ENCODE assay signal across 24 cellular contexts in genomic region chr9:129084087-129084486, GRCh38.
"Had no signal": no experiment of that assay in that cellular context is flagged by ENCODE, and none has a peak within 500 bp of the region (broad histone marks: within the 10 kb centered on the region; RNA-seq: fewer than 3 reads in every experiment).

No MANE protein-coding gene starts in this region.

- FAIRE-seq: RCC 7860 had no signal

- H3K27ac ChIP-seq: adrenal gland, breast epithelium, KMS-11, SJSA1 had no signal

- H3K27me3 Mint-ChIP-seq: activated CD8-positive, alpha-beta T cell treated with anti-CD3 and anti-CD28 coated beads for 36 hours; activated naive CD8-positive, alpha-beta T cell treated with anti-CD3 and anti-CD28 coated beads, Interleukin-2, amount 10 ng/mL, durations not matched to agents 7 days and 5 days had no signal

- H3K27me3 ChIP-seq: adrenal gland, breast epithelium, SJSA1 had no signal

- DNase-seq: activated CD4-positive, alpha-beta T cell treated with anti-CD3 and anti-CD28 coated beads for 4 hours; activated CD8-positive, alpha-beta memory T cell treated with anti-CD3 and anti-CD28 coated beads, Interleukin-2, amount 50 U/mL, for 4 hours; activated CD8-positive, alpha-beta T cell treated with anti-CD3 and anti-CD28 coated beads for 36 hours; activated gamma-delta T cell treated with Interleukin-2 at 50 U/mL for 16 hours; activated naive CD4-positive, alpha-beta T cell treated with anti-CD3 and anti-CD28 coated beads, Interleukin-2, amount 50 U/mL, for 16 hours; activated naive CD8-positive, alpha-beta T cell treated with anti-CD3 and anti-CD28 coated beads, Interleukin-2, amount 10 ng/mL, durations not matched to agents 7 days and 5 days; activated T-cell treated with anti-CD3 and anti-CD28 coated beads, Interleukin-2, amount 50 U/mL, for 72 hours; adrenal gland; anterior cingulate cortex; MV-4-11; NCI-H1092 treated with DMSO at 0.1 percent for 48 hours; NCI-H1417 treated with DMSO at 0.1 percent for 48 hours; NCI-H1694; NCI-H2029; NCI-H345; NCI-H510A treated with DMSO at 0.1 percent for 48 hours; SHP77 had no signal

- H3K4me3 Mint-ChIP-seq: activated CD8-positive, alpha-beta T cell treated with anti-CD3 and anti-CD28 coated beads for 36 hours; activated naive CD8-positive, alpha-beta T cell treated with anti-CD3 and anti-CD28 coated beads, Interleukin-2, amount 10 ng/mL, durations not matched to agents 7 days and 5 days; activated T-cell treated with anti-CD3 and anti-CD28 coated beads, Interleukin-2, amount 50 U/mL, for 72 hours; T-helper 1 cell treated with Interleukin-12 subunit alpha and Interleukin-12 subunit beta and Interleukin-4 antibody, amounts not matched to agents 30 μg/mL and 1 μg/mL, for 36 hours had no signal

- H3K9me3 Mint-ChIP-seq: activated CD8-positive, alpha-beta T cell treated with anti-CD3 and anti-CD28 coated beads for 36 hours; activated naive CD8-positive, alpha-beta T cell treated with anti-CD3 and anti-CD28 coated beads, Interleukin-2, amount 10 ng/mL, durations not matched to agents 7 days and 5 days; activated T-cell treated with anti-CD3 and anti-CD28 coated beads, Interleukin-2, amount 50 U/mL, for 72 hours; activated T-helper 2 cell treated with anti-CD3 and anti-CD28 coated beads, Interferon-gamma antibody, Interleukin-2, Interleukin-4, amounts not matched to agents 10 μg/mL and 5 μg/mL and 100 μg/mL, durations not matched to agents 14 hours and 24 hours and 36 hours; T-helper 1 cell treated with Interleukin-12 subunit alpha and Interleukin-12 subunit beta and Interleukin-4 antibody, amounts not matched to agents 30 μg/mL and 1 μg/mL, for 36 hours had no signal

- H3K27ac Mint-ChIP-seq: activated CD8-positive, alpha-beta T cell treated with anti-CD3 and anti-CD28 coated beads for 36 hours; activated naive CD8-positive, alpha-beta T cell treated with anti-CD3 and anti-CD28 coated beads, Interleukin-2, amount 10 ng/mL, durations not matched to agents 7 days and 5 days; activated T-cell treated with anti-CD3 and anti-CD28 coated beads, Interleukin-2, amount 50 U/mL, for 72 hours; activated T-helper 2 cell treated with anti-CD3 and anti-CD28 coated beads, Interferon-gamma antibody, Interleukin-2, Interleukin-4, amounts not matched to agents 10 μg/mL and 5 μg/mL and 100 μg/mL, durations not matched to agents 14 hours and 24 hours and 36 hours; T-helper 1 cell treated with Interleukin-12 subunit alpha and Interleukin-12 subunit beta and Interleukin-4 antibody, amounts not matched to agents 30 μg/mL and 1 μg/mL, for 36 hours had no signal

- ATAC-seq: activated CD4-positive, CD25-positive, alpha-beta regulatory T cell treated with anti-CD3 and anti-CD28 coated beads, Interleukin-2, amount 50 U/mL, for 24 hours; activated CD8-positive, alpha-beta T cell treated with anti-CD3 and anti-CD28 coated beads for 36 hours; activated T-cell treated with anti-CD3 and anti-CD28 coated beads, Interleukin-2, amount 50 U/mL, for 72 hours had no signal

- H3K36me3 Mint-ChIP-seq: activated naive CD8-positive, alpha-beta T cell treated with anti-CD3 and anti-CD28 coated beads, Interleukin-2, amount 10 ng/mL, durations not matched to agents 7 days and 5 days had no signal

- H3K9me3 ChIP-seq: adrenal gland, breast epithelium, SJSA1 had no signal

- H3K4me3 ChIP-seq: adrenal gland, breast epithelium, SJSA1 had no signal
